Comparison of ENCODE assay signal across 15 cellular contexts in genomic region chrX:11446951-11447350, GRCh38.
DNase-seq lines count a peak whose midpoint lies in the region; ATAC-seq and TF ChIP-seq lines count a peak whose summit lies in the region.
"Had no signal": no experiment of that assay in that cellular context is flagged by ENCODE, and none has a peak within 500 bp of the region (broad histone marks: within the 10 kb centered on the region; RNA-seq: fewer than 3 reads in every experiment).

No MANE protein-coding gene starts in this region.

- H3K27me3 ChIP-seq in esophagus muscularis mucosa, result no peaks in the 10 kb centered on the region
- no peaks in the 10 kb centered on the region for H3K27me3 ChIP-seq in tibial artery
- H3K27me3 ChIP-seq in foreskin keratinocyte, result no peaks in the 10 kb centered on the region

- no peak for TF ChIP-seq EP300 in esophagus muscularis mucosa (IDR thresholded peaks at IDR 0.05)

- intact Hi-C loops in esophagus muscularis mucosa (cut with DNase I) (no loop called here), tibial artery (cut with DNase I; ENCODE audit: low total_unique reads) (no loop called here)

- 46% methylated on average over 4 of the region's 4 CpGs for WGBS in esophagus muscularis mucosa

- DNase-seq in esophagus muscularis mucosa (ENCODE audit: extremely low spot score) (no peak), mesothelial cell of epicardium (ENCODE audit: low spot score in 2 of 2, unreplicated experiment in 2 of 2) (no peak), tibial artery (no peak), NCI-H1694 treated with DMSO at 0.1 percent for 48 hours (lab: John Stamatoyannopoulos, UW) (no peak), foreskin keratinocyte (no peak)
- DNase-seq in activated CD8-positive, alpha-beta memory T cell treated with anti-CD3 and anti-CD28 coated beads, Interleukin-2, amount 50 U/mL, for 4 hours, result no peak
- DNase-seq: C1 segment of cervical spinal cord, Caco-2, NCI-H446, NCI-H774 had no signal

- H3K9me3 ChIP-seq in esophagus muscularis mucosa (no peaks in the 10 kb centered on the region), tibial artery (no peaks in the 10 kb centered on the region)
- H3K9me3 ChIP-seq: Caco-2 had no signal

- TF ChIP-seq POLR2A in esophagus muscularis mucosa (IDR thresholded peaks at IDR 0.05; ENCODE audit: low read depth), result no peak

- H3K36me3 Mint-ChIP-seq in mesothelial cell of epicardium, result no peaks in the 10 kb centered on the region

- H3K4me3 ChIP-seq in esophagus muscularis mucosa (no peak overlapping the region), tibial artery (no peak overlapping the region)

- peaks cover 30% of the 10 kb centered on the region for H3K9me3 Mint-ChIP-seq in mesothelial cell of epicardium

- TF ChIP-seq CTCF in VCaP (conservative IDR thresholded peaks at IDR 0.05), result no peak
- no peak for TF ChIP-seq CTCF in esophagus muscularis mucosa (IDR thresholded peaks at IDR 0.05)
- no peak for TF ChIP-seq CTCF in mesothelial cell of epicardium (IDR thresholded peaks at IDR 0.05; ENCODE audit: unreplicated experiment)
- no peak for TF ChIP-seq CTCF in tibial artery (IDR thresholded peaks at IDR 0.05)
- no peak for TF ChIP-seq CTCF in foreskin keratinocyte (conservative IDR thresholded peaks at IDR 0.05)

- peaks cover 0 to 56% (median 16%) of the 10 kb centered on the region in 4 donors for H3K4me1 ChIP-seq in esophagus muscularis mucosa
- peaks cover 0 to 26% (median 0%) of the 10 kb centered on the region in 4 donors for H3K4me1 ChIP-seq in tibial artery
- no peaks in the 10 kb centered on the region for H3K4me1 ChIP-seq in foreskin keratinocyte
- H3K4me1 ChIP-seq: Caco-2 had no signal

- H3K4me3 Mint-ChIP-seq in mesothelial cell of epicardium, result no peak overlapping the region

- H3K36me3 ChIP-seq in esophagus muscularis mucosa (no peaks in the 10 kb centered on the region), tibial artery (no peaks in the 10 kb centered on the region)

- peak overlapping the region; percentile 19 for H3K27ac Mint-ChIP-seq in mesothelial cell of epicardium

- ATAC-seq in foreskin keratinocyte (no peak), GM21367 (IDR thresholded peaks at IDR 0.05; ENCODE audit: unreplicated experiment) (no peak)
- ATAC-seq: HCT116, Panc1, Right ventricle myocardium inferior had no signal

- H3K27ac ChIP-seq in VCaP (peak overlapping the region; percentile 77), esophagus muscularis mucosa (replicated peaks in 1 of 4) (peak overlapping the region; percentile 66 to 77 (median 74)), tibial artery (peak overlapping the region; percentile 57 to 74), foreskin keratinocyte (no peak overlapping the region)

- H3K27me3 Mint-ChIP-seq in mesothelial cell of epicardium (ENCODE audit: low read depth), result no peaks in the 10 kb centered on the region

- peaks cover 30% of the 10 kb centered on the region for H3K4me1 Mint-ChIP-seq in mesothelial cell of epicardium
